24 cellular contexts compared by ENCODE assay signal in the genomic region with DNA sequence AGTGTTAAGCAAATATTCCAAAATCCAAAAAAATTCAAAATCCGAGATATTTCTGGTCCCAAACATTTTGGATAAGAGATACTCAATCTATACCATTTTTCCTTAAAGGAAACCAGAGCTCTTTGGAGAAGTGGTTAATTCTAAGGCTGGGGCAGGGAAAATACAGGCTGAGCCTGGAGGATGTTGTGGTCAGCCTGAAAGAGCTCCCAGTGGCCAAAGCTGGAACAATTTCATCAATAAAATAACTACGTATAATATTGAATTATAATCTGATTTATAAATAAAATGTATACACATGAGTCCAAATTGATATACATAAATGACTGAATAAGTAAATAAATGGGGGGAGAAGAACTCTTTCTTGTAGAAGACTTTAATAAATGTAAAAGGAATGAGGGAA. TPM values are rescaled to one million over a fixed set of nuclear protein-coding genes. Genes with fewer than 3 reads are reported as not detected.
DNase-seq lines count a peak whose midpoint lies in the region; ATAC-seq, FAIRE-seq and TF ChIP-seq lines count a peak whose summit lies in the region.
"Had no signal": no experiment of that assay in that cellular context is flagged by ENCODE, and none has a peak within 500 bp of the region (broad histone marks: within the 10 kb centered on the region; RNA-seq: fewer than 3 reads in every experiment).

No MANE protein-coding gene starts in this region.

- no peak for FAIRE-seq in A549 (lab: Jason Lieb, UNC)
- FAIRE-seq: D721Med, RCC 7860 had no signal

- no peaks in the 10 kb centered on the region for H3K36me3 ChIP-seq in osteoblast (ENCODE audit: insufficient read depth, low read length)
- H3K36me3 ChIP-seq: SJCRH30 had no signal

- no peak for DNase-seq in A549 (ENCODE audit: low read depth in 1 of 2, low spot score in 1 of 2)
- no peak for DNase-seq in HFFc6
- DNase-seq in choroid plexus epithelial cell (ENCODE audit: low read depth): no peak
- DNase-seq in osteoblast (ENCODE audit: insufficient read length, low spot score, missing footprints): no peak
- no peak for DNase-seq in NCI-H1048 (lab: John Stamatoyannopoulos, UW)
- DNase-seq in NCI-H2081 (lab: John Stamatoyannopoulos, UW): no peak
- no peak for DNase-seq in cortex of kidney (lab: John Stamatoyannopoulos, UW)
- DNase-seq: 8988T, DMS53, GF-D8, GM23248, H9, KG1, NCI-H1092 treated with DMSO at 0.1 percent for 48 hours, NCI-H146, NCI-H2029 treated with DMSO at 0.1 percent for 48 hours, NCI-H2171, NCI-H345, NCI-H524, NCI-H82, SJCRH30 had no signal

- POLR2A ChIA-PET in A549 (lab: Yijun Ruan, JAX): no interaction called here

- no peak overlapping the region for H2AFZ ChIP-seq in osteoblast (ENCODE audit: low read length)
- H2AFZ ChIP-seq: GM23248 had no signal

- no peak overlapping the region for H3K27ac Mint-ChIP-seq in HFFc6
- H3K27ac Mint-ChIP-seq: B cell, H9 had no signal

- peaks cover 13% of the 10 kb centered on the region for H3K4me1 Mint-ChIP-seq in HFFc6 (ENCODE audit: low read depth)
- H3K4me1 Mint-ChIP-seq: B cell, H9 had no signal

- H3K9me3 ChIP-seq in A549: no peaks in the 10 kb centered on the region
- no peaks in the 10 kb centered on the region for H3K9me3 ChIP-seq in osteoblast (ENCODE audit: low read depth, low read length)
- H3K9me3 ChIP-seq: SJCRH30 had no signal

- TF ChIP-seq CTCF in A549 (IDR thresholded peaks at IDR 0.05): no peak
- TF ChIP-seq CTCF in HFFc6 (IDR thresholded peaks at IDR 0.05): peak; percentile 40
- TF ChIP-seq CTCF in choroid plexus epithelial cell (conservative IDR thresholded peaks at IDR 0.05; ENCODE audit: low read depth, low read length): peak; percentile 27
- peak; percentile 34 for TF ChIP-seq CTCF in osteoblast (IDR thresholded peaks at IDR 0.05; ENCODE audit: extremely low read depth, low read depth, low read length)

- H3K27me3 ChIP-seq in osteoblast (ENCODE audit: insufficient read depth, low read length): no peaks in the 10 kb centered on the region

- H3K4me1 ChIP-seq in A549 (peaks cover 83% of the 10 kb centered on the region), osteoblast (ENCODE audit: insufficient read depth, low read length) (peaks cover 14% of the 10 kb centered on the region)
- H3K4me1 ChIP-seq: SJCRH30 had no signal

- 68% methylated on average over 2 of the region's 2 CpGs for WGBS in A549 (ENCODE audit: missing lambda C conversion rate)

- TF ChIP-seq RAD21 in A549 (conservative IDR thresholded peaks at IDR 0.05 in 1 of 2, IDR thresholded peaks at IDR 0.05 in 1 of 2): no peak

- H3K27me3 Mint-ChIP-seq in HFFc6 (ENCODE audit: insufficient read depth): no peaks in the 10 kb centered on the region

- peaks cover 7% of the 10 kb centered on the region; the same call in 1 of the 2 replicates for H3K36me3 Mint-ChIP-seq in HFFc6 (ENCODE audit: low read depth)

- H3K4me2 ChIP-seq in A549 (peak overlapping the region; percentile 68; the same call in 2 of the 3 replicates), osteoblast (ENCODE audit: insufficient read depth, low read length) (no peak overlapping the region)

- TF ChIP-seq EP300 in A549 (IDR thresholded peaks at IDR 0.05): no peak

- CTCF ChIA-PET in A549 (lab: Yijun Ruan, JAX): interaction anchor here (1.1 to 1.7 kb wide), 4 partner anchors 9 to 178 kb away, joined by 3 to 6 read pairs (median 3); no protein-coding TSS in a partner anchor

- no peak for ATAC-seq in A549

- H3K4me3 Mint-ChIP-seq in HFFc6: no peak overlapping the region
- H3K4me3 Mint-ChIP-seq: B cell, H9 had no signal

- TF ChIP-seq POLR2A in A549 (IDR thresholded peaks at IDR 0.05; ENCODE audit: low read length): no peak

- H3K79me2 ChIP-seq in osteoblast (ENCODE audit: insufficient read depth, low read length): no peaks in the 10 kb centered on the region

- H3K4me3 ChIP-seq in A549 (no peak overlapping the region), choroid plexus epithelial cell (ENCODE audit: low read depth, low read length) (no peak overlapping the region), osteoblast (ENCODE audit: insufficient read depth, low read length) (no peak overlapping the region)
- H3K4me3 ChIP-seq: GM23248, SJCRH30 had no signal

- peak overlapping the region; percentile 74 to 81; a peak in 3 of 6 replicates for H3K27ac ChIP-seq in A549
- H3K27ac ChIP-seq in osteoblast (ENCODE audit: low read depth, low read length): no peak overlapping the region
- H3K27ac ChIP-seq: GM23248, SJCRH30 had no signal

- no peaks in the 10 kb centered on the region for H4K20me1 ChIP-seq in osteoblast (ENCODE audit: insufficient read depth, low read length)

- peaks cover 4% of the 10 kb centered on the region for H3K9me3 Mint-ChIP-seq in HFFc6
- H3K9me3 Mint-ChIP-seq: H9 had no signal

TF ChIP-seq in A549, 52 proteins besides CTCF, POLR2A, EP300 and RAD21:
- TF ChIP-seq CBX2 (IDR thresholded peaks at IDR 0.05; ENCODE audit: borderline replicate concordance, low read depth) (no peak), JUN (IDR thresholded peaks at IDR 0.05) (no peak), MAZ (IDR thresholded peaks at IDR 0.05; ENCODE audit: borderline replicate concordance, low read depth, low read length) (no peak), RNF2 (IDR thresholded peaks at IDR 0.05; ENCODE audit: borderline replicate concordance, low read depth) (no peak), POLR2AphosphoS2 (conservative IDR thresholded peaks at IDR 0.05; ENCODE audit: low read length) (no peak), TP53 (CRISPR knock-in tag; IDR thresholded peaks at IDR 0.05) (no peak), CEBPB (IDR thresholded peaks at IDR 0.05) (no peak), PHF8 (IDR thresholded peaks at IDR 0.05; ENCODE audit: borderline replicate concordance, low read depth) (no peak), JUNB (IDR thresholded peaks at IDR 0.05) (no peak), KDM5A (IDR thresholded peaks at IDR 0.05) (no peak), FOSL2 (IDR thresholded peaks at IDR 0.05) (no peak), FOSL2 (CRISPR knock-in tag; IDR thresholded peaks at IDR 0.05) (no peak), MAFK (IDR thresholded peaks at IDR 0.05; ENCODE audit: partially characterized antibody) (no peak), ZFP36 (IDR thresholded peaks at IDR 0.05; ENCODE audit: borderline replicate concordance, partially characterized antibody) (no peak), ESRRA (IDR thresholded peaks at IDR 0.05; ENCODE audit: borderline replicate concordance, low read length) (no peak), MAX (IDR thresholded peaks at IDR 0.05) (no peak), CHD4 (IDR thresholded peaks at IDR 0.05; ENCODE audit: borderline replicate concordance) (no peak)
- TF ChIP-seq, protein P1, sequence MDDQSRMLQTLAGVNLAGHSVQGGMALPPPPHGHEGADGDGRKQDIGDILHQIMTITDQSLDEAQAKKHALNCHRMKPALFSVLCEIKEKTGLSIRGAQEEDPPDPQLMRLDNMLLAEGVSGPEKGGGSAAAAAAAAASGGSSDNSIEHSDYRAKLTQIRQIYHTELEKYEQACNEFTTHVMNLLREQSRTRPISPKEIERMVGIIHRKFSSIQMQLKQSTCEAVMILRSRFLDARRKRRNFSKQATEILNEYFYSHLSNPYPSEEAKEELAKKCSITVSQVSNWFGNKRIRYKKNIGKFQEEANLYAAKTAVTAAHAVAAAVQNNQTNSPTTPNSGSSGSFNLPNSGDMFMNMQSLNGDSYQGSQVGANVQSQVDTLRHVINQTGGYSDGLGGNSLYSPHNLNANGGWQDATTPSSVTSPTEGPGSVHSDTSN (IDR thresholded peaks at IDR 0.05): no peak

RNA-seq across cellular contexts. Expression of gene PPARG, which starts 24.6 kb away (rescaled TPM):
- polyA plus RNA-seq in A549 (2011; rRNA removed) (43.1 and 51.0 TPM in 2 replicates), A549 (2017; fragmentation: RNase III; extraction: RNeasy Plus Mini Kit Qiagen cat#74134 plus additional on column Dnase treatment) (34.6 to 38.9 TPM (median 35.2 TPM) in 3 replicates)
- 15.6 and 18.4 TPM in 2 replicates for polyA plus RNA-seq in A549 (2012; cell fraction: cytosol; rRNA removed)
- polyA plus RNA-seq in A549 (2012; cell fraction: nucleus; rRNA removed): 8.5 and 10.5 TPM in 2 replicates
- polyA minus RNA-seq in A549 (2011; rRNA and poly(A)+ RNA removed): 51.3 and 55.0 TPM in 2 replicates
- total RNA-seq in HFFc6 (2021; fragmentation: NEBNext Ultra II Directional; extraction: Animal tissue kit (Norgen Biotek cat#: 25700)): 1 to 10 TPM; 3.7 to 4.8 (median 4.0) TPM
- total RNA-seq in osteoblast: 7.2 and 9.4 TPM in 2 replicates
